ENCODE assay signal across 8 cellular contexts in genomic region chr19:3450796-3451411, GRCh38. TPM values are rescaled to one million over a fixed set of nuclear protein-coding genes. Genes with fewer than 3 reads are reported as not detected.
DNase-seq lines count a peak whose midpoint lies in the region; ATAC-seq and TF ChIP-seq lines count a peak whose summit lies in the region.

No MANE protein-coding gene starts in this region.

- H3K27me3 ChIP-seq in Panc1 (ENCODE audit: control insufficient read depth, insufficient read depth, low read length) (no peaks in the 10 kb centered on the region), fibroblast of lung (ENCODE audit: control insufficient read depth, insufficient read depth, low read length) (no peaks in the 10 kb centered on the region), trophoblast cell (ENCODE audit: insufficient read depth, low read length) (no peaks in the 10 kb centered on the region)

- peaks cover 6% of the 10 kb centered on the region for H3K4me1 ChIP-seq in Panc1 (ENCODE audit: control insufficient read depth, insufficient read depth, low read length)
- H3K4me1 ChIP-seq in fibroblast of lung (ENCODE audit: control insufficient read depth, extremely low read depth, insufficient read depth, low read length) = peaks cover 5% of the 10 kb centered on the region
- H3K4me1 ChIP-seq in trophoblast cell (ENCODE audit: control insufficient read depth in 1 of 2, insufficient read depth in 2 of 2, low read length in 2 of 2) = peaks cover 0 to 12% of the 10 kb centered on the region in 2 experiments

- H3K9me3 ChIP-seq in Panc1 (ENCODE audit: control insufficient read depth, insufficient read depth, low read depth, low read length) (no peaks in the 10 kb centered on the region), fibroblast of lung (ENCODE audit: control insufficient read depth, insufficient read depth, low read depth, low read length) (no peaks in the 10 kb centered on the region), trophoblast cell (ENCODE audit: insufficient read depth, low read depth, low read length) (no peaks in the 10 kb centered on the region)

- no peak for TF ChIP-seq CTCF in Panc1 (IDR thresholded peaks at IDR 0.05)
- no peak for TF ChIP-seq CTCF in fibroblast of lung (conservative IDR thresholded peaks at IDR 0.05 in 1 of 2, IDR thresholded peaks at IDR 0.05 in 1 of 2; ENCODE audit: low read depth in 1 of 2, low read length in 2 of 2)

- no peak overlapping the region for H3K23ac ChIP-seq in trophoblast cell (ENCODE audit: low read length)

- CTCF ChIA-PET in Panc1 (lab: Charles Lee) = no interaction called here

- no peak overlapping the region for H2AFZ ChIP-seq in fibroblast of lung (ENCODE audit: low read length)
- no peak overlapping the region for H2AFZ ChIP-seq in trophoblast cell (ENCODE audit: insufficient read depth, low read length, poor library complexity)

- H4K20me1 ChIP-seq in fibroblast of lung (ENCODE audit: control insufficient read depth, extremely low read depth, insufficient read depth, low read length) = no peaks in the 10 kb centered on the region

- in situ Hi-C loops in Panc1 (cut with HindIII; ENCODE audit: low pct_unique_long_range_greater_than_20kb, low sequenced_read_pairs) = no loop called here

- peak overlapping the region; percentile 26 for H3K9ac ChIP-seq in fibroblast of lung (ENCODE audit: insufficient read depth, low read length)
- H3K9ac ChIP-seq in trophoblast cell (ENCODE audit: low read length) = no peak overlapping the region

- POLR2A ChIA-PET in Panc1 (lab: Charles Lee) = no interaction called here

- no peak overlapping the region for H4K8ac ChIP-seq in trophoblast cell (ENCODE audit: low read depth, low read length)

- H3K36me3 ChIP-seq in Panc1 (ENCODE audit: control insufficient read depth, insufficient read depth, low read length) (no peaks in the 10 kb centered on the region), fibroblast of lung (ENCODE audit: control insufficient read depth, insufficient read depth, low read length) (peaks cover 37% of the 10 kb centered on the region), trophoblast cell (ENCODE audit: control insufficient read depth in 1 of 2, insufficient read depth in 2 of 2, low read length in 2 of 2) (no peaks in the 10 kb centered on the region)

- H3K4ac ChIP-seq in trophoblast cell (ENCODE audit: low read depth, low read length) = no peak overlapping the region

- H4K12ac ChIP-seq in trophoblast cell (ENCODE audit: low read depth, low read length) = no peak overlapping the region

- no peak overlapping the region for H2AK5ac ChIP-seq in trophoblast cell (ENCODE audit: low read length)

- no peak overlapping the region for H2BK5ac ChIP-seq in trophoblast cell (ENCODE audit: low read depth, low read length, poor library complexity)

- no peak overlapping the region for H3K14ac ChIP-seq in trophoblast cell (ENCODE audit: low read length)

- H3K79me2 ChIP-seq in fibroblast of lung (ENCODE audit: control insufficient read depth, insufficient read depth, low read length) = peaks cover 32% of the 10 kb centered on the region
- H3K79me2 ChIP-seq in trophoblast cell (ENCODE audit: control insufficient read depth, insufficient read depth, low read length, poor library complexity) = no peaks in the 10 kb centered on the region

- DNase-seq in Daoy (ENCODE audit: low read depth) (peak; percentile 95), Panc1 (ENCODE audit: low read depth, low spot score) (peak; percentile 91), fibroblast of lung (ENCODE audit: low read depth in 2 of 2) (peak; percentile 100), trophoblast cell (peak; percentile 98 to 99), mesenteric fat pad (ENCODE audit: low spot score) (no peak), NCI-H510A treated with DMSO at 0.1 percent for 48 hours (lab: John Stamatoyannopoulos, UW) (no peak)

- H3K79me1 ChIP-seq in trophoblast cell (ENCODE audit: low read length) = no peaks in the 10 kb centered on the region

- no peak overlapping the region for H4K91ac ChIP-seq in trophoblast cell (ENCODE audit: low read depth, low read length)

- BruUV-seq in Panc1 (replicated peaks; lab: Mats Ljungman, UMichigan) = no TSS peak

- H3K4me3 ChIP-seq in Panc1 (ENCODE audit: low read depth in 2 of 2, low read length in 2 of 2) (no peak overlapping the region), fibroblast of lung (replicated peaks in 1 of 4; ENCODE audit: control extremely low read depth in 1 of 4, insufficient read depth in 1 of 4, low read depth in 3 of 4, low read length in 4 of 4) (no peak overlapping the region), trophoblast cell (ENCODE audit: low read depth, low read length) (no peak overlapping the region)

- ATAC-seq in Panc1 (peak; percentile 78), GM21526 (IDR thresholded peaks at IDR 0.05; ENCODE audit: low FRiP score, unreplicated experiment) (no peak), HG02642 (IDR thresholded peaks at IDR 0.05; ENCODE audit: poor library complexity, unreplicated experiment) (no peak)

- no peak overlapping the region for H3K18ac ChIP-seq in trophoblast cell (ENCODE audit: low read length)

- no CpG with 5 or more reads among the region's 12 CpGs for WGBS in trophoblast cell (ENCODE audit: extremely low coverage, insufficient coverage, insufficient read length)

- H2BK12ac ChIP-seq in trophoblast cell (ENCODE audit: low read length) = no peak overlapping the region

- peak overlapping the region; percentile 39; the same call in 1 of the 2 replicates for H3K27ac ChIP-seq in Panc1 (ENCODE audit: low read length)
- H3K27ac ChIP-seq in fibroblast of lung (ENCODE audit: insufficient read depth, low read length) = peak overlapping the region; percentile 94
- no peak overlapping the region for H3K27ac ChIP-seq in trophoblast cell (ENCODE audit: low read depth, low read length)

- intact Hi-C loops in Panc1 (cut with micrococcal nuclease; ENCODE audit: unreplicated experiment) = no loop called here

- no peak overlapping the region for H3K4me2 ChIP-seq in fibroblast of lung (ENCODE audit: extremely low read depth, insufficient read depth, low read length)
- H3K4me2 ChIP-seq in trophoblast cell (ENCODE audit: low read length) = no peak overlapping the region

- H2BK120ac ChIP-seq in trophoblast cell (ENCODE audit: insufficient read depth, low read length, poor library complexity) = no peak overlapping the region

RNA-seq across cellular contexts. Expression of gene SMIM24, which starts 29.4 kb away (rescaled TPM):
- not detected in 2 replicates for total RNA-seq in Daoy (2014; rRNA removed; shearing (Covaris generic))
- total RNA-seq in Panc1 (2021; ENCODE audit: unreplicated experiment) (0.28 TPM), fibroblast of lung (not detected in 2 replicates), mesenteric fat pad (0.42 TPM)
- polyA plus RNA-seq in Panc1 (2012; ENCODE audit: insufficient read length) = not detected
- polyA plus RNA-seq in fibroblast of lung = not detected in 2 replicates
- not detected in 2 replicates for polyA plus RNA-seq in fibroblast of lung (2012)
- not detected in 2 replicates for polyA minus RNA-seq in fibroblast of lung (ENCODE audit: low replicate concordance)
- polyA plus RNA-seq in trophoblast cell (2013) = 0.39 and 0.47 TPM in 2 replicates

RNA-seq across cellular contexts. Expression of gene SMIM44, which starts 32.3 kb away (rescaled TPM):
- not detected in 2 replicates for total RNA-seq in Daoy (2014; rRNA removed; shearing (Covaris generic))
- total RNA-seq in Panc1 (2021; ENCODE audit: unreplicated experiment) (not detected), fibroblast of lung (not detected in 2 replicates), mesenteric fat pad (not detected)
- not detected for polyA plus RNA-seq in Panc1 (2012; ENCODE audit: insufficient read length)
- polyA plus RNA-seq in fibroblast of lung = not detected in 2 replicates
- not detected in 2 replicates for polyA plus RNA-seq in fibroblast of lung (2012)
- not detected in 2 replicates for polyA minus RNA-seq in fibroblast of lung (ENCODE audit: low replicate concordance)
- polyA plus RNA-seq in trophoblast cell (2013) = not detected in 2 replicates

RNA-seq across cellular contexts. Expression of gene DOHH, which starts 49.6 kb away (rescaled TPM):
- 22.9 and 24.2 TPM in 2 replicates for total RNA-seq in Daoy (2014; rRNA removed; shearing (Covaris generic))
- total RNA-seq in Panc1 (2021; ENCODE audit: unreplicated experiment) = 24.9 TPM
- 38.2 TPM for polyA plus RNA-seq in Panc1 (2012; ENCODE audit: insufficient read length)
- 10.1 and 10.3 TPM in 2 replicates for total RNA-seq in fibroblast of lung
- 4.1 and 5.0 TPM in 2 replicates for polyA plus RNA-seq in fibroblast of lung
- polyA plus RNA-seq in fibroblast of lung (2012) = 11.2 and 19.1 TPM in 2 replicates
- 2.0 and 2.2 TPM in 2 replicates for polyA minus RNA-seq in fibroblast of lung (ENCODE audit: low replicate concordance)
- polyA plus RNA-seq in trophoblast cell (2013) = 5.3 and 5.8 TPM in 2 replicates
- 10.5 TPM for total RNA-seq in mesenteric fat pad

RNA-seq across cellular contexts. Expression of gene FZR1, which starts 55.2 kb away (rescaled TPM):
- total RNA-seq in Daoy (2014; rRNA removed; shearing (Covaris generic)) = 43.7 and 46.9 TPM in 2 replicates
- total RNA-seq in Panc1 (2021; ENCODE audit: unreplicated experiment) (48.7 TPM), fibroblast of lung (19.3 and 38.0 TPM in 2 replicates), mesenteric fat pad (28.1 TPM)
- polyA plus RNA-seq in Panc1 (2012; ENCODE audit: insufficient read length) = 50.4 TPM
- polyA plus RNA-seq in fibroblast of lung = 15.0 and 21.3 TPM in 2 replicates
- 25.1 and 36.2 TPM in 2 replicates for polyA plus RNA-seq in fibroblast of lung (2012)
- polyA minus RNA-seq in fibroblast of lung (ENCODE audit: low replicate concordance) = 48.1 and 60.6 TPM in 2 replicates
- polyA plus RNA-seq in trophoblast cell (2013) = 47.0 and 52.8 TPM in 2 replicates

Comparison
In these comparisons a context has a peak if more than half of its experiments do, and no peak if none do; other contexts are left out.
1. DNase-seq: peak in Daoy (single experiment), Panc1 (single experiment), fibroblast of lung (2 of 2) and trophoblast cell (2 of 2); none in mesenteric fat pad (single experiment) and NCI-H510A treated with DMSO at 0.1 percent for 48 hours (single experiment).